11 cellular contexts compared by ENCODE assay signal in the genomic region with DNA sequence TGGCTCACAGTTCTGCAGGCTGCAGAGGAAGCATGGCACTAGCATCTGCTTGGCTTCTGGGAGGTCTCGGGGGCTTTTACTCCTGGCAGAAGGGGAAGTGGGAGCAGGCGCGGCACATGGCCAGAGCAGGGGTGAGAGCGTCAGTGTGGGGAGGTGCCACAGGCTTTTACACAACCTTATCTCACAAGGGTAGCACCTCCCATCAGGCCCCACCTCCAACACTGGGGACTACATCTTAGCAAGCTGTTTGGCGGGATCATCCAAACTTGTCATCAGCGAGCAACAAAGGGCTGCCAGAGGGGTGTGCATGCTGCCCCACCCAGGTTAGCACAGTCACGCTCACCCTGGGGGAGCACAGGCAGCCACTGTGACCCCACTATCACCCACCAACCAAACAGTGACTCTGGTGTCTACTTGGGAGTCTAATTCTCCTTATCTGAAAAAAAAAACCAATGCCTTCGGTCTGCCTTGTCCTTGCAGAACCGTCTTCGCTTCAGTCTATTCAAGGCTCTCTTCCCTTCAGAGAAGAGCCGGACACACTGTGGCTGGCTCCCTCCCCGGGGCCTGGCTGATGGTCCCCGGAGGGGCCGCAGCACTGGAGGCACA. TPM values are rescaled to one million over a fixed set of nuclear protein-coding genes. Genes with fewer than 3 reads are reported as not detected.
DNase-seq lines count a peak whose midpoint lies in the region; ATAC-seq and TF ChIP-seq lines count a peak whose summit lies in the region.
"Had no signal": no experiment of that assay in that cellular context is flagged by ENCODE, and none has a peak within 500 bp of the region (broad histone marks: within the 10 kb centered on the region; RNA-seq: fewer than 3 reads in every experiment).

No MANE protein-coding gene starts in this region.

- H3K4me1 ChIP-seq in left lung, result peaks cover 0 to 17% of the 10 kb centered on the region in 2 donors
- H3K4me1 ChIP-seq in vagina, result peaks cover 19% of the 10 kb centered on the region
- H3K4me1 ChIP-seq: parathyroid adenoma had no signal

- no peaks in the 10 kb centered on the region for H3K4me1 Mint-ChIP-seq in activated naive CD4-positive, alpha-beta T cell treated with anti-CD3 and anti-CD28 coated beads, Interleukin-2, amount 10 ng/mL, durations not matched to agents 7 days and 5 days
- no peaks in the 10 kb centered on the region for H3K4me1 Mint-ChIP-seq in activated naive CD4-positive, alpha-beta T cell treated with anti-CD3 and anti-CD28 coated beads for 36 hours (ENCODE audit: low read depth)

- H3K9me3 ChIP-seq in left lung (no peaks in the 10 kb centered on the region), vagina (no peaks in the 10 kb centered on the region)
- H3K9me3 ChIP-seq: esophagus squamous epithelium had no signal

- H3K9me3 Mint-ChIP-seq in activated naive CD4-positive, alpha-beta T cell treated with anti-CD3 and anti-CD28 coated beads, Interleukin-2, amount 10 ng/mL, durations not matched to agents 7 days and 5 days, result no peaks in the 10 kb centered on the region
- H3K9me3 Mint-ChIP-seq in activated naive CD4-positive, alpha-beta T cell treated with anti-CD3 and anti-CD28 coated beads for 36 hours, result no peaks in the 10 kb centered on the region
- H3K9me3 Mint-ChIP-seq: activated T-helper 1 cell treated with anti-CD3 and anti-CD28 coated beads, Interleukin-12 subunit alpha, Interleukin-12 subunit beta, Interleukin-2, Interleukin-4 antibody, amounts not matched to agents 30 ng/mL and 10 ng/mL and 1 ng/mL, durations not matched to agents 14 hours and 24 hours and 36 hours had no signal

- H3K4me3 ChIP-seq in cardiac fibroblast (replicated peaks in 1 of 2; ENCODE audit: low read depth in 2 of 2, low read length in 2 of 2), result no peak overlapping the region
- no peak overlapping the region for H3K4me3 ChIP-seq in left lung
- H3K4me3 ChIP-seq in vagina, result peak overlapping the region in 1 of 2 donors; percentile 21

- DNase-seq in activated naive CD4-positive, alpha-beta T cell treated with anti-CD3 and anti-CD28 coated beads, Interleukin-2, amount 10 ng/mL, durations not matched to agents 7 days and 5 days, result no peak
- DNase-seq in activated naive CD4-positive, alpha-beta T cell treated with anti-CD3 and anti-CD28 coated beads for 36 hours, result no peak
- DNase-seq in cardiac fibroblast (ENCODE audit: low read depth in 2 of 2) (peak; percentile 26 to 62), left lung (no peak), vagina (ENCODE audit: extremely low spot score in 2 of 2) (no peak)
- DNase-seq: esophagus squamous epithelium had no signal

- no peaks in the 10 kb centered on the region for H3K27me3 Mint-ChIP-seq in activated naive CD4-positive, alpha-beta T cell treated with anti-CD3 and anti-CD28 coated beads, Interleukin-2, amount 10 ng/mL, durations not matched to agents 7 days and 5 days
- H3K27me3 Mint-ChIP-seq in activated naive CD4-positive, alpha-beta T cell treated with anti-CD3 and anti-CD28 coated beads for 36 hours (ENCODE audit: low read depth), result no peaks in the 10 kb centered on the region

- H3K27ac Mint-ChIP-seq in activated naive CD4-positive, alpha-beta T cell treated with anti-CD3 and anti-CD28 coated beads, Interleukin-2, amount 10 ng/mL, durations not matched to agents 7 days and 5 days, result peak overlapping the region; percentile 60
- H3K27ac Mint-ChIP-seq in activated naive CD4-positive, alpha-beta T cell treated with anti-CD3 and anti-CD28 coated beads for 36 hours, result no peak overlapping the region
- H3K27ac Mint-ChIP-seq: activated T-helper 1 cell treated with anti-CD3 and anti-CD28 coated beads, Interleukin-12 subunit alpha, Interleukin-12 subunit beta, Interleukin-2, Interleukin-4 antibody, amounts not matched to agents 30 ng/mL and 10 ng/mL and 1 ng/mL, durations not matched to agents 14 hours and 24 hours and 36 hours had no signal

- no peak for TF ChIP-seq POLR2A in vagina (IDR thresholded peaks at IDR 0.05)

- intact Hi-C loops in activated naive CD4-positive, alpha-beta T cell treated with anti-CD3 and anti-CD28 coated beads for 36 hours (cut with micrococcal nuclease), result no loop called here
- intact Hi-C loops in left lung (cut with DNase I), result no loop called here
- intact Hi-C loops in vagina (cut with DNase I), result no loop called here

- H3K36me3 ChIP-seq in left lung (peaks cover 0 to 40% of the 10 kb centered on the region in 2 donors), vagina (no peaks in the 10 kb centered on the region)

- ATAC-seq in left lung (peak; percentile 53), GM21737 (IDR thresholded peaks at IDR 0.05; ENCODE audit: unreplicated experiment) (no peak), GM18511 (IDR thresholded peaks at IDR 0.05; ENCODE audit: unreplicated experiment) (no peak), HG02588 (IDR thresholded peaks at IDR 0.05; ENCODE audit: unreplicated experiment) (no peak)

- no peak for TF ChIP-seq CTCF in cardiac fibroblast (IDR thresholded peaks at IDR 0.05; ENCODE audit: low read depth, low read length)
- TF ChIP-seq CTCF in left lung (IDR thresholded peaks at IDR 0.05), result no peak
- no peak for TF ChIP-seq CTCF in vagina (IDR thresholded peaks at IDR 0.05)

- no peak overlapping the region for H3K4me3 Mint-ChIP-seq in activated naive CD4-positive, alpha-beta T cell treated with anti-CD3 and anti-CD28 coated beads, Interleukin-2, amount 10 ng/mL, durations not matched to agents 7 days and 5 days
- H3K4me3 Mint-ChIP-seq in activated naive CD4-positive, alpha-beta T cell treated with anti-CD3 and anti-CD28 coated beads for 36 hours, result no peak overlapping the region
- H3K4me3 Mint-ChIP-seq: activated T-helper 1 cell treated with anti-CD3 and anti-CD28 coated beads, Interleukin-12 subunit alpha, Interleukin-12 subunit beta, Interleukin-2, Interleukin-4 antibody, amounts not matched to agents 30 ng/mL and 10 ng/mL and 1 ng/mL, durations not matched to agents 14 hours and 24 hours and 36 hours had no signal

- H3K27me3 ChIP-seq in left lung, result no peaks in the 10 kb centered on the region
- no peaks in the 10 kb centered on the region for H3K27me3 ChIP-seq in vagina
- H3K27me3 ChIP-seq: esophagus squamous epithelium had no signal

- H3K36me3 Mint-ChIP-seq in activated naive CD4-positive, alpha-beta T cell treated with anti-CD3 and anti-CD28 coated beads, Interleukin-2, amount 10 ng/mL, durations not matched to agents 7 days and 5 days, result peaks cover 12% of the 10 kb centered on the region
- peaks cover 6% of the 10 kb centered on the region for H3K36me3 Mint-ChIP-seq in activated naive CD4-positive, alpha-beta T cell treated with anti-CD3 and anti-CD28 coated beads for 36 hours (ENCODE audit: low read depth)

- H3K27ac ChIP-seq in left lung (no peak overlapping the region), vagina (peak overlapping the region; percentile 9)
- H3K27ac ChIP-seq: parathyroid adenoma had no signal

- CTCF ChIA-PET in activated naive CD4-positive, alpha-beta T cell treated with anti-CD3 and anti-CD28 coated beads, Interleukin-2, amount 10 ng/mL, durations not matched to agents 7 days and 5 days (lab: Charles Lee), result no interaction called here
- CTCF ChIA-PET in activated naive CD4-positive, alpha-beta T cell treated with anti-CD3 and anti-CD28 coated beads for 36 hours (lab: Charles Lee), result interaction anchor here (0.6 kb wide), 1 partner anchor 72 kb away, joined by 3 read pairs; no protein-coding TSS in a partner anchor

RNA-seq across cellular contexts. Expression of gene YPEL1, which starts 19.0 kb away (rescaled TPM):
- 1 to 10 TPM in 1 of 2 experiments, under 1 TPM in 1; 0.88 to 1.6 TPM for total RNA-seq in activated naive CD4-positive, alpha-beta T cell treated with anti-CD3 and anti-CD28 coated beads for 36 hours
- 1 to 10 TPM; 2.4 to 6.9 TPM for total RNA-seq in left lung
- total RNA-seq in vagina, result 4.9 TPM

Comparison
In these comparisons a context has a peak if more than half of its experiments do, and no peak if none do; other contexts are left out.
1. DNase-seq: peak in cardiac fibroblast (2 of 2); none in activated naive CD4-positive, alpha-beta T cell treated with anti-CD3 and anti-CD28 coated beads, Interleukin-2, amount 10 ng/mL, durations not matched to agents 7 days and 5 days (single experiment), activated naive CD4-positive, alpha-beta T cell treated with anti-CD3 and anti-CD28 coated beads for 36 hours (single experiment), left lung (0 of 2) and vagina (0 of 2).